ENCODE assay signal across 15 cellular contexts in genomic region chr4:142262956-142263355, GRCh38.
DNase-seq lines count a peak whose midpoint lies in the region; ATAC-seq and TF ChIP-seq lines count a peak whose summit lies in the region.
"Had no signal": no experiment of that assay in that cellular context is flagged by ENCODE, and none has a peak within 500 bp of the region (broad histone marks: within the 10 kb centered on the region; RNA-seq: fewer than 3 reads in every experiment).

No MANE protein-coding gene starts in this region.

- no peak overlapping the region for H3K18ac ChIP-seq in mesendoderm (ENCODE audit: low read length)

- H3K56ac ChIP-seq in mesendoderm (ENCODE audit: low read length), result no peak overlapping the region

- DNase-seq in activated CD8-positive, alpha-beta T cell treated with anti-CD3 and anti-CD28 coated beads for 36 hours, result no peak
- DNase-seq in activated CD8-positive, alpha-beta T cell treated with anti-CD3 and anti-CD28 coated beads, Interleukin-2, amount 10 ng/mL, durations not matched to agents 7 days and 5 days, result no peak
- DNase-seq in CD8-positive, alpha-beta memory T cell, result no peak
- no peak for DNase-seq in central memory CD8-positive, alpha-beta T cell (ENCODE audit: low spot score in 2 of 2)
- DNase-seq in mesendoderm, result peak; percentile 26
- DNase-seq in effector memory CD4-positive, alpha-beta T cell, result no peak
- no peak for DNase-seq in cerebellum (ENCODE audit: low spot score)
- DNase-seq in OCI-M1 (lab: John Stamatoyannopoulos, UW), result no peak
- DNase-seq: AML-193, EL, KG1, NCI-H1048, NCI-H2107, NCI-H69 had no signal

- no peaks in the 10 kb centered on the region for H3K27me3 ChIP-seq in CD8-positive, alpha-beta memory T cell (ENCODE audit: insufficient read depth, low read length, poor library complexity, severe bottlenecking)
- no peaks in the 10 kb centered on the region for H3K27me3 ChIP-seq in mesendoderm (ENCODE audit: insufficient read depth, low read length, poor library complexity)
- no peaks in the 10 kb centered on the region for H3K27me3 ChIP-seq in effector memory CD4-positive, alpha-beta T cell (replicated peaks; ENCODE audit: control insufficient read depth, insufficient read depth, low read length, poor library complexity, severe bottlenecking)

- H2BK120ac ChIP-seq in mesendoderm (ENCODE audit: low read depth, low read length), result no peak overlapping the region

- H4K8ac ChIP-seq in mesendoderm (ENCODE audit: low read depth, low read length), result no peak overlapping the region

- H2BK5ac ChIP-seq in mesendoderm (ENCODE audit: low read length), result no peak overlapping the region

- no peak overlapping the region for H3K23ac ChIP-seq in mesendoderm (ENCODE audit: low read length)

- no CpG with 5 or more reads among the region's 2 CpGs for WGBS in mesendoderm (ENCODE audit: extremely low coverage, insufficient coverage, low lambda C conversion rate)

- H3K27ac Mint-ChIP-seq in activated CD8-positive, alpha-beta T cell treated with anti-CD3 and anti-CD28 coated beads for 36 hours, result peak overlapping the region; percentile 6
- H3K27ac Mint-ChIP-seq in activated CD8-positive, alpha-beta T cell treated with anti-CD3 and anti-CD28 coated beads, Interleukin-2, amount 10 ng/mL, durations not matched to agents 7 days and 5 days, result no peak overlapping the region
- H3K27ac Mint-ChIP-seq in CD8-positive, alpha-beta memory T cell, result peak overlapping the region; percentile 1 to 64 (median 40)
- H3K27ac Mint-ChIP-seq in central memory CD8-positive, alpha-beta T cell (ENCODE audit: low read depth), result peak overlapping the region; percentile 16

- intact Hi-C loops in activated CD8-positive, alpha-beta T cell treated with anti-CD3 and anti-CD28 coated beads for 36 hours (cut with micrococcal nuclease), result no loop called here

- no peak overlapping the region for H3K4me3 Mint-ChIP-seq in activated CD8-positive, alpha-beta T cell treated with anti-CD3 and anti-CD28 coated beads for 36 hours
- H3K4me3 Mint-ChIP-seq in activated CD8-positive, alpha-beta T cell treated with anti-CD3 and anti-CD28 coated beads, Interleukin-2, amount 10 ng/mL, durations not matched to agents 7 days and 5 days, result no peak overlapping the region
- no peak overlapping the region for H3K4me3 Mint-ChIP-seq in CD8-positive, alpha-beta memory T cell
- H3K4me3 Mint-ChIP-seq in central memory CD8-positive, alpha-beta T cell, result no peak overlapping the region

- no peak overlapping the region for H3K4me2 ChIP-seq in mesendoderm (ENCODE audit: low read length)

- no peak for TF ChIP-seq CTCF in activated CD8-positive, alpha-beta T cell treated with anti-CD3 and anti-CD28 coated beads for 36 hours (IDR thresholded peaks at IDR 0.05)

- no peak overlapping the region for H4K5ac ChIP-seq in mesendoderm (ENCODE audit: low read length)

- H3K36me3 ChIP-seq in CD8-positive, alpha-beta memory T cell (ENCODE audit: insufficient read depth, low read length), result peaks cover 5% of the 10 kb centered on the region
- no peaks in the 10 kb centered on the region for H3K36me3 ChIP-seq in mesendoderm (ENCODE audit: control insufficient read depth, insufficient read depth, low read length)
- peaks cover 23% of the 10 kb centered on the region for H3K36me3 ChIP-seq in effector memory CD4-positive, alpha-beta T cell (ENCODE audit: control insufficient read depth, insufficient read depth, low read length)

- H3K27me3 Mint-ChIP-seq in activated CD8-positive, alpha-beta T cell treated with anti-CD3 and anti-CD28 coated beads for 36 hours, result no peaks in the 10 kb centered on the region
- H3K27me3 Mint-ChIP-seq in activated CD8-positive, alpha-beta T cell treated with anti-CD3 and anti-CD28 coated beads, Interleukin-2, amount 10 ng/mL, durations not matched to agents 7 days and 5 days (ENCODE audit: low read depth), result no peaks in the 10 kb centered on the region
- H3K27me3 Mint-ChIP-seq in CD8-positive, alpha-beta memory T cell, result no peaks in the 10 kb centered on the region
- H3K27me3 Mint-ChIP-seq in central memory CD8-positive, alpha-beta T cell, result no peaks in the 10 kb centered on the region

- no peak overlapping the region for H2AK5ac ChIP-seq in mesendoderm (ENCODE audit: low read length)

- H3K4me1 Mint-ChIP-seq in activated CD8-positive, alpha-beta T cell treated with anti-CD3 and anti-CD28 coated beads for 36 hours (ENCODE audit: low read depth), result peaks cover 57% of the 10 kb centered on the region
- H3K4me1 Mint-ChIP-seq in activated CD8-positive, alpha-beta T cell treated with anti-CD3 and anti-CD28 coated beads, Interleukin-2, amount 10 ng/mL, durations not matched to agents 7 days and 5 days (ENCODE audit: low read depth), result peaks cover 34% of the 10 kb centered on the region
- peaks cover 65 to 72% (median 67%) of the 10 kb centered on the region in 3 donors for H3K4me1 Mint-ChIP-seq in CD8-positive, alpha-beta memory T cell
- peaks cover 54% of the 10 kb centered on the region for H3K4me1 Mint-ChIP-seq in central memory CD8-positive, alpha-beta T cell

- H3K4me3 ChIP-seq in CD8-positive, alpha-beta memory T cell (ENCODE audit: low read length), result no peak overlapping the region
- no peak overlapping the region for H3K4me3 ChIP-seq in mesendoderm (ENCODE audit: low read length)
- no peak overlapping the region for H3K4me3 ChIP-seq in effector memory CD4-positive, alpha-beta T cell (ENCODE audit: insufficient read depth, low read depth, low read length, poor library complexity, severe bottlenecking)

- no peak overlapping the region for H3K9ac ChIP-seq in mesendoderm (ENCODE audit: low read length)

- H3K27ac ChIP-seq in CD8-positive, alpha-beta memory T cell (ENCODE audit: low read depth, low read length), result no peak overlapping the region
- no peak overlapping the region for H3K27ac ChIP-seq in mesendoderm (ENCODE audit: low read depth, low read length)
- no peak overlapping the region for H3K27ac ChIP-seq in effector memory CD4-positive, alpha-beta T cell (ENCODE audit: insufficient read depth, low read length, poor library complexity, severe bottlenecking)

- H3K9me3 Mint-ChIP-seq in activated CD8-positive, alpha-beta T cell treated with anti-CD3 and anti-CD28 coated beads for 36 hours, result peaks cover 2% of the 10 kb centered on the region
- H3K9me3 Mint-ChIP-seq in activated CD8-positive, alpha-beta T cell treated with anti-CD3 and anti-CD28 coated beads, Interleukin-2, amount 10 ng/mL, durations not matched to agents 7 days and 5 days (ENCODE audit: insufficient read depth), result no peaks in the 10 kb centered on the region
- peaks cover 0 to 8% (median 0%) of the 10 kb centered on the region in 5 donors for H3K9me3 Mint-ChIP-seq in CD8-positive, alpha-beta memory T cell
- no peaks in the 10 kb centered on the region for H3K9me3 Mint-ChIP-seq in central memory CD8-positive, alpha-beta T cell

- H3K9me3 ChIP-seq in CD8-positive, alpha-beta memory T cell (ENCODE audit: low read length), result no peaks in the 10 kb centered on the region
- H3K9me3 ChIP-seq in effector memory CD4-positive, alpha-beta T cell (ENCODE audit: control insufficient read depth, low read length), result no peaks in the 10 kb centered on the region

- ATAC-seq in activated CD8-positive, alpha-beta T cell treated with anti-CD3 and anti-CD28 coated beads for 36 hours, result no peak
- no peak for ATAC-seq in activated CD8-positive, alpha-beta T cell treated with anti-CD3 and anti-CD28 coated beads, Interleukin-2, amount 10 ng/mL, durations not matched to agents 7 days and 5 days
- ATAC-seq in central memory CD8-positive, alpha-beta T cell (replicated peaks; ENCODE audit: extremely low read depth, poor library complexity, severe bottlenecking), result no peak
- ATAC-seq: Right ventricle myocardium inferior had no signal

- CTCF ChIA-PET in activated CD8-positive, alpha-beta T cell treated with anti-CD3 and anti-CD28 coated beads for 36 hours (lab: Charles Lee), result no interaction called here
- CTCF ChIA-PET in activated CD8-positive, alpha-beta T cell treated with anti-CD3 and anti-CD28 coated beads, Interleukin-2, amount 10 ng/mL, durations not matched to agents 7 days and 5 days (lab: Charles Lee), result no interaction called here
- CTCF ChIA-PET in CD8-positive, alpha-beta memory T cell (lab: Charles Lee), result no interaction called here

- H3K4ac ChIP-seq in mesendoderm (ENCODE audit: low read depth, low read length), result no peak overlapping the region

- peaks cover 46% of the 10 kb centered on the region for H3K4me1 ChIP-seq in CD8-positive, alpha-beta memory T cell (ENCODE audit: insufficient read depth, low read length)
- no peaks in the 10 kb centered on the region for H3K4me1 ChIP-seq in mesendoderm (ENCODE audit: control insufficient read depth, low read depth, low read length)
- H3K4me1 ChIP-seq in effector memory CD4-positive, alpha-beta T cell (ENCODE audit: control insufficient read depth, insufficient read depth, low read length, poor library complexity, severe bottlenecking), result peaks cover 8% of the 10 kb centered on the region

- H3K79me2 ChIP-seq in mesendoderm (ENCODE audit: control insufficient read depth, insufficient read depth, low read length), result no peaks in the 10 kb centered on the region

- no peak overlapping the region for H2BK15ac ChIP-seq in mesendoderm (replicated peaks; ENCODE audit: low read depth)

- peaks cover 59% of the 10 kb centered on the region for H3K36me3 Mint-ChIP-seq in activated CD8-positive, alpha-beta T cell treated with anti-CD3 and anti-CD28 coated beads for 36 hours (ENCODE audit: low read depth)
- peaks cover 47% of the 10 kb centered on the region for H3K36me3 Mint-ChIP-seq in activated CD8-positive, alpha-beta T cell treated with anti-CD3 and anti-CD28 coated beads, Interleukin-2, amount 10 ng/mL, durations not matched to agents 7 days and 5 days (ENCODE audit: low read depth)
- peaks cover 20 to 37% (median 23%) of the 10 kb centered on the region in 3 donors for H3K36me3 Mint-ChIP-seq in CD8-positive, alpha-beta memory T cell
- H3K36me3 Mint-ChIP-seq in central memory CD8-positive, alpha-beta T cell (ENCODE audit: insufficient read depth), result peaks cover 19% of the 10 kb centered on the region

- POLR2A ChIA-PET in activated CD8-positive, alpha-beta T cell treated with anti-CD3 and anti-CD28 coated beads for 36 hours (lab: Charles Lee), result no interaction called here
- POLR2A ChIA-PET in activated CD8-positive, alpha-beta T cell treated with anti-CD3 and anti-CD28 coated beads, Interleukin-2, amount 10 ng/mL, durations not matched to agents 7 days and 5 days (lab: Charles Lee), result no interaction called here
- POLR2A ChIA-PET in CD8-positive, alpha-beta memory T cell (lab: Charles Lee), result interaction anchor here (0.7 kb wide), 1 partner anchor 8 kb away, joined by 3 read pairs; no protein-coding TSS in a partner anchor

- no peaks in the 10 kb centered on the region for H3K79me1 ChIP-seq in mesendoderm (ENCODE audit: low read length)
